Comparison of ENCODE assay signal across 15 cellular contexts in genomic region chr20:7856756-7857155, GRCh38.
DNase-seq lines count a peak whose midpoint lies in the region; FAIRE-seq and TF ChIP-seq lines count a peak whose summit lies in the region.
"Had no signal": no experiment of that assay in that cellular context is flagged by ENCODE, and none has a peak within 500 bp of the region (broad histone marks: within the 10 kb centered on the region; RNA-seq: fewer than 3 reads in every experiment).

No MANE protein-coding gene starts in this region.

- CTCF ChIA-PET in OCI-LY7 (lab: Charles Lee; ENCODE audit: unreplicated experiment) = no interaction called here
- CTCF ChIA-PET in endothelial cell of umbilical vein (lab: Charles Lee) = interaction anchor here (1.0 to 2.5 kb wide), 3 partner anchors 9 to 571 kb away, joined by 3 to 10 read pairs (median 5); no protein-coding TSS in a partner anchor

- BruUV-seq in OCI-LY7 (replicated peaks; lab: Mats Ljungman, UMichigan) (no TSS peak), endothelial cell of umbilical vein (replicated peaks; lab: Mats Ljungman, UMichigan) (no TSS peak)

- H3K4me2 ChIP-seq in OCI-LY7 (ENCODE audit: low read length) (no peak overlapping the region), endothelial cell of umbilical vein (ENCODE audit: insufficient read depth, low read length) (peak overlapping the region; percentile 32)

- H3K79me2 ChIP-seq in OCI-LY7 (ENCODE audit: insufficient read depth, low read depth, low read length) (no peaks in the 10 kb centered on the region), endothelial cell of umbilical vein (ENCODE audit: control insufficient read depth, insufficient read depth, low read length) (no peaks in the 10 kb centered on the region)

- H4K20me1 ChIP-seq in OCI-LY7 (ENCODE audit: insufficient read depth, low read length) (no peaks in the 10 kb centered on the region), endothelial cell of umbilical vein (replicated peaks; ENCODE audit: control insufficient read depth, extremely low read depth, insufficient read depth, low read length) (no peaks in the 10 kb centered on the region)

- TF ChIP-seq POLR2A in endothelial cell of umbilical vein (IDR thresholded peaks at IDR 0.05; ENCODE audit: low read depth, low read length) (no peak), adrenal gland (IDR thresholded peaks at IDR 0.05) (no peak)

- dilution Hi-C loops in endothelial cell of umbilical vein (cut with MboI; ENCODE audit: extremely low pct_ligation_motif_present, low sequenced_read_pairs) = no loop called here

- H3K27ac ChIP-seq in OCI-LY7 (ENCODE audit: low read depth, low read length, poor library complexity, severe bottlenecking) = no peak overlapping the region
- H3K27ac ChIP-seq in endothelial cell of umbilical vein (ENCODE audit: insufficient read depth, low read depth, low read length) = peak overlapping the region; percentile 49
- no peak overlapping the region for H3K27ac ChIP-seq in adrenal gland
- H3K27ac ChIP-seq: ascending aorta had no signal

- DNase-seq in HCEC 1CT = peak; percentile 81
- peak; percentile 10 for DNase-seq in OCI-LY7 (ENCODE audit: low spot score)
- DNase-seq in endothelial cell of umbilical vein (ENCODE audit: low read depth, low spot score) = peak; percentile 87
- DNase-seq in pulmonary artery endothelial cell (ENCODE audit: low read depth, low spot score) = peak; percentile 81
- DNase-seq in NCI-H187 treated with DMSO at 0.1 percent for 48 hours (lab: John Stamatoyannopoulos, UW) = no peak
- no peak for DNase-seq in DMS114 treated with DMSO at 0.1 percent for 48 hours (lab: John Stamatoyannopoulos, UW; ENCODE audit: unreplicated experiment)
- no peak for DNase-seq in adrenal gland
- no peak for DNase-seq in NCI-H2171 treated with DMSO at 0.1 percent for 48 hours (lab: John Stamatoyannopoulos, UW)
- DNase-seq: DMS153; natural killer cell; NCI-H146; stimulated activated CD4-positive, alpha-beta T cell treated with anti-CD3 and anti-CD28 coated beads, Interleukin-15, amount 100 ng/mL, for 24 hours; stimulated activated naive CD4-positive, alpha-beta T cell had no signal

- H3K4me1 ChIP-seq in OCI-LY7 (ENCODE audit: insufficient read depth, low read length, poor library complexity, severe bottlenecking) = peaks cover 30% of the 10 kb centered on the region
- H3K4me1 ChIP-seq in endothelial cell of umbilical vein (ENCODE audit: control insufficient read depth, extremely low read depth, insufficient read depth, low read length) = peaks cover 28% of the 10 kb centered on the region
- H3K4me1 ChIP-seq in adrenal gland (replicated peaks in 1 of 2) = no peaks in the 10 kb centered on the region
- H3K4me1 ChIP-seq: ascending aorta had no signal

- peak; percentile 86 for FAIRE-seq in endothelial cell of umbilical vein (lab: Jason Lieb, UNC)
- FAIRE-seq: TTC549 had no signal

- no peaks in the 10 kb centered on the region for H3K9me1 ChIP-seq in endothelial cell of umbilical vein (replicated peaks; ENCODE audit: control insufficient read depth, extremely low read depth, insufficient read depth, low read length)

- H3K9ac ChIP-seq in endothelial cell of umbilical vein (replicated peaks; ENCODE audit: extremely low read depth, insufficient read depth, low read length) = no peak overlapping the region

- H3K9me3 ChIP-seq in OCI-LY7 (ENCODE audit: low read length) (no peaks in the 10 kb centered on the region), endothelial cell of umbilical vein (replicated peaks; ENCODE audit: control insufficient read depth, insufficient read depth, low read length) (no peaks in the 10 kb centered on the region), adrenal gland (replicated peaks in 1 of 3) (no peaks in the 10 kb centered on the region)
- H3K9me3 ChIP-seq: ascending aorta had no signal

- 14 to 32% (median 21%) methylated on average over 2 of the region's 2 CpGs for WGBS in adrenal gland, 4 donors

- TF ChIP-seq CTCF in OCI-LY7 (conservative IDR thresholded peaks at IDR 0.05; ENCODE audit: low read length) (no peak), endothelial cell of umbilical vein (IDR thresholded peaks at IDR 0.05; ENCODE audit: extremely low read depth in 1 of 2, insufficient read depth in 1 of 2, low read depth in 1 of 2, low read length in 2 of 2) (no peak), adrenal gland (IDR thresholded peaks at IDR 0.05) (no peak)

- intact Hi-C loops in OCI-LY7 (cut with micrococcal nuclease; ENCODE audit: unreplicated experiment) (loop anchor here (5.0 to 10.0 kb wide), 6 partner anchors 99 to 1089 kb away; partner anchors contain the start of gene BMP2), endothelial cell of umbilical vein (cut with micrococcal nuclease) (loop anchor here (1.0 to 5.0 kb wide), 6 partner anchors 14 to 1714 kb away; no protein-coding TSS in a partner anchor), adrenal gland (cut with DNase I) (no loop called here)

- H3K4me3 ChIP-seq in OCI-LY7 (ENCODE audit: low read depth, low read length, poor library complexity, severe bottlenecking) (no peak overlapping the region), endothelial cell of umbilical vein (replicated peaks in 1 of 3; ENCODE audit: insufficient read depth in 1 of 3, low read depth in 1 of 3, low read length in 3 of 3) (no peak overlapping the region), adrenal gland (no peak overlapping the region)
- H3K4me3 ChIP-seq: ascending aorta had no signal

- H3K27me3 ChIP-seq in endothelial cell of umbilical vein (ENCODE audit: control insufficient read depth in 2 of 2, insufficient read depth in 2 of 2, low read length in 2 of 2) (no peaks in the 10 kb centered on the region), adrenal gland (no peaks in the 10 kb centered on the region)
- H3K27me3 ChIP-seq: ascending aorta had no signal

- H3K9me2 ChIP-seq in OCI-LY7 (ENCODE audit: insufficient read depth, low read length) = no peaks in the 10 kb centered on the region

- POLR2A ChIA-PET in OCI-LY7 (lab: Charles Lee) = no interaction called here
- POLR2A ChIA-PET in endothelial cell of umbilical vein (lab: Charles Lee) = no interaction called here

- H2AFZ ChIP-seq in OCI-LY7 (ENCODE audit: low read length) (peak overlapping the region; percentile 32; the same call in 1 of the 2 replicates), endothelial cell of umbilical vein (ENCODE audit: low read depth, low read length) (no peak overlapping the region)

- H3K36me3 ChIP-seq in OCI-LY7 (ENCODE audit: insufficient read depth, low read length) (no peaks in the 10 kb centered on the region), endothelial cell of umbilical vein (ENCODE audit: control insufficient read depth in 2 of 2, extremely low read depth in 1 of 2, insufficient read depth in 2 of 2, low read length in 2 of 2) (no peaks in the 10 kb centered on the region), adrenal gland (replicated peaks in 1 of 2) (no peaks in the 10 kb centered on the region)
- H3K36me3 ChIP-seq: ascending aorta had no signal

TF ChIP-seq in endothelial cell of umbilical vein, 7 proteins besides CTCF, POLR2A, EP300 and RAD21:
- TF ChIP-seq FOS (IDR thresholded peaks at IDR 0.05; ENCODE audit: borderline replicate concordance, insufficient read depth, low read length) = peak; percentile 97
- peak; percentile 97 for TF ChIP-seq JUN (IDR thresholded peaks at IDR 0.05; ENCODE audit: borderline replicate concordance, insufficient read depth, insufficient read length, low read depth)
- TF ChIP-seq POLR2AphosphoS5 (IDR thresholded peaks at IDR 0.05; ENCODE audit: insufficient read depth, low read depth, low read length) = peak; percentile 87
- TF ChIP-seq, protein P1, sequence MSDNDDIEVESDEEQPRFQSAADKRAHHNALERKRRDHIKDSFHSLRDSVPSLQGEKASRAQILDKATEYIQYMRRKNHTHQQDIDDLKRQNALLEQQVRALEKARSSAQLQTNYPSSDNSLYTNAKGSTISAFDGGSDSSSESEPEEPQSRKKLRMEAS (IDR thresholded peaks at IDR 0.05; ENCODE audit: insufficient read depth, insufficient read length) = no peak
- TF ChIP-seq MYC (IDR thresholded peaks at IDR 0.05; ENCODE audit: low read depth, low read length) = no peak
- TF ChIP-seq GATA2 (IDR thresholded peaks at IDR 0.05; ENCODE audit: insufficient read depth, insufficient read length, low read depth, low read length) = peak; percentile 77

Comparison
In these comparisons a context has a peak if more than half of its experiments do, and no peak if none do; other contexts are left out.
1. DNase-seq: peak in HCEC 1CT (single experiment), OCI-LY7 (single experiment), endothelial cell of umbilical vein (single experiment) and pulmonary artery endothelial cell (single experiment); none in NCI-H187 treated with DMSO at 0.1 percent for 48 hours (single experiment), DMS114 treated with DMSO at 0.1 percent for 48 hours (single experiment), adrenal gland (0 of 7) and NCI-H2171 treated with DMSO at 0.1 percent for 48 hours (single experiment).
2. intact Hi-C loops: an anchor here in OCI-LY7 (5.0 to 10.0 kb wide) and endothelial cell of umbilical vein (1.0 to 5.0 kb wide); none called in adrenal gland.